Comparison of ENCODE assay signal across 1 cellular context in genomic region chr10:121927841-121928527, GRCh38.
TF ChIP-seq lines count a peak whose summit lies in the region.

TSS of gene ATE1 (minus strand) at chr10:121928031. CDS start at chr10:121927949, 82 bp downstream.

TF ChIP-seq in HEK293, 187 proteins besides CTCF, POLR2A, EP300 and RAD21 (continued from another document):
- TF ChIP-seq HIC1 (tag by site-specific recombination; IDR thresholded peaks at IDR 0.05) (0 out of 2 replicates have a peak, but pooled peaks have one; percentile 39), ZNF561 (tag by site-specific recombination; IDR thresholded peaks at IDR 0.05; ENCODE audit: borderline replicate concordance) (peak; percentile 91; the same call in 1 of the 2 replicates), ZSCAN30 (tag by site-specific recombination; IDR thresholded peaks at IDR 0.05) (peak; percentile 13; the same call in 1 of the 2 replicates), ZBTB10 (tag by site-specific recombination; IDR thresholded peaks at IDR 0.05) (peak; percentile 51), ZNF610 (tag by site-specific recombination; IDR thresholded peaks at IDR 0.05; ENCODE audit: borderline replicate concordance) (peak; percentile 65; the same call in 1 of the 2 replicates), ZFP37 (tag by site-specific recombination; IDR thresholded peaks at IDR 0.05) (peak; percentile 79), ZEB2 (tag by site-specific recombination; IDR thresholded peaks at IDR 0.05) (peak; percentile 78), SP3 (tag by site-specific recombination; IDR thresholded peaks at IDR 0.05) (peak; percentile 66), ZNF558 (tag by site-specific recombination; IDR thresholded peaks at IDR 0.05) (no peak), GLIS2 (tag by site-specific recombination; IDR thresholded peaks at IDR 0.05) (peak; percentile 12), ZNF777 (tag by site-specific recombination; IDR thresholded peaks at IDR 0.05; ENCODE audit: borderline replicate concordance) (peak; percentile 82; the same call in 1 of the 2 replicates), ZNF600 (tag by site-specific recombination; IDR thresholded peaks at IDR 0.05) (peak; percentile 72), ZNF692 (tag by site-specific recombination; IDR thresholded peaks at IDR 0.05) (0 out of 2 replicates have a peak, but pooled peaks have one; percentile 69), SP7 (tag by site-specific recombination; IDR thresholded peaks at IDR 0.05) (peak; percentile 77), ZNF26 (tag by site-specific recombination; IDR thresholded peaks at IDR 0.05) (no peak), ZBTB44 (tag by site-specific recombination; IDR thresholded peaks at IDR 0.05) (peak; percentile 65; the same call in 1 of the 2 replicates), GLIS1 (tag by site-specific recombination; IDR thresholded peaks at IDR 0.05) (peak; percentile 41; the same call in 1 of the 2 replicates), HOXC10 (CRISPR knock-in tag; IDR thresholded peaks at IDR 0.05) (peak; percentile 36; the same call in 1 of the 2 replicates), ZNF660 (tag by site-specific recombination; IDR thresholded peaks at IDR 0.05) (peak; percentile 41; the same call in 1 of the 2 replicates), ZBTB1 (tag by site-specific recombination; IDR thresholded peaks at IDR 0.05) (peak; percentile 89), ZNF138 (tag by site-specific recombination; IDR thresholded peaks at IDR 0.05; ENCODE audit: borderline replicate concordance) (no peak), ZNF621 (tag by site-specific recombination; IDR thresholded peaks at IDR 0.05) (no peak), ZNF266 (tag by site-specific recombination; IDR thresholded peaks at IDR 0.05; ENCODE audit: low read depth) (no peak), KLF16 (tag by site-specific recombination; IDR thresholded peaks at IDR 0.05) (peak; percentile 76), REPIN1 (tag by site-specific recombination; IDR thresholded peaks at IDR 0.05; ENCODE audit: low read depth) (no peak), ZNF48 (tag by site-specific recombination; IDR thresholded peaks at IDR 0.05) (no peak), ZBTB48 (tag by site-specific recombination; IDR thresholded peaks at IDR 0.05) (peak; percentile 86), PRDM1 (tag by site-specific recombination; IDR thresholded peaks at IDR 0.05) (peak; percentile 92), ZIC2 (tag by site-specific recombination; IDR thresholded peaks at IDR 0.05) (peak; percentile 40; the same call in 1 of the 2 replicates), ZNF449 (tag by site-specific recombination; IDR thresholded peaks at IDR 0.05) (peak; percentile 54), ZNF148 (tag by site-specific recombination; IDR thresholded peaks at IDR 0.05; ENCODE audit: borderline replicate concordance) (no peak), ZNF843 (tag by site-specific recombination; IDR thresholded peaks at IDR 0.05) (peak; percentile 39; the same call in 1 of the 2 replicates), ZNF324 (tag by site-specific recombination; IDR thresholded peaks at IDR 0.05) (peak; percentile 78), ZSCAN5A (tag by site-specific recombination; IDR thresholded peaks at IDR 0.05) (peak; percentile 62; the same call in 1 of the 2 replicates), GLI4 (tag by site-specific recombination; IDR thresholded peaks at IDR 0.05) (no peak), ZNF223 (tag by site-specific recombination; IDR thresholded peaks at IDR 0.05) (no peak)
